Comparison of ENCODE assay signal across 19 cellular contexts in genomic region chr11:35407041-35407440, GRCh38.
DNase-seq lines count a peak whose midpoint lies in the region; TF ChIP-seq lines count a peak whose summit lies in the region.
"Had no signal": no experiment of that assay in that cellular context is flagged by ENCODE, and none has a peak within 500 bp of the region (broad histone marks: within the 10 kb centered on the region; RNA-seq: fewer than 3 reads in every experiment).

No MANE protein-coding gene starts in this region.

- peak; percentile 25 for DNase-seq in DMS 273 (lab: John Stamatoyannopoulos, UW; ENCODE audit: unreplicated experiment)
- DNase-seq in DMS 273 treated with DMSO at 0.1 percent for 48 hours (lab: John Stamatoyannopoulos, UW): no peak
- peak; percentile 44 for DNase-seq in NCI-H82 (lab: John Stamatoyannopoulos, UW)
- no peak for DNase-seq in NCI-H82 treated with DMSO at 0.1 percent for 48 hours (lab: John Stamatoyannopoulos, UW; ENCODE audit: unreplicated experiment)
- DNase-seq in cerebellar cortex (ENCODE audit: low spot score): peak; percentile 59
- no peak for DNase-seq in MM.1S
- DNase-seq in hippocampal formation (lab: John Stamatoyannopoulos, UW): no peak
- DNase-seq: AML-193; Caco-2; Calu3; CD4-positive, alpha-beta T cell; CD8-positive, alpha-beta T cell; DMS79 treated with DMSO at 0.1 percent for 48 hours; GDM1 had no signal

- H3K36me3 ChIP-seq in MM.1S (replicated peaks; ENCODE audit: insufficient read depth, low read length): no peaks in the 10 kb centered on the region
- H3K36me3 ChIP-seq: BLaER1 treated with 17β-estradiol and CSF1 and Interleukin-3, amounts not matched to agents 10 nM and 100 nM had no signal

- TF ChIP-seq CTCF in MM.1S (IDR thresholded peaks at IDR 0.05; ENCODE audit: low read length): no peak

- no peak overlapping the region for H3K27ac ChIP-seq in MM.1S (ENCODE audit: low read length)
- H3K27ac ChIP-seq: 22Rv1; A549; BLaER1 treated with 17β-estradiol and CSF1 and Interleukin-3, amounts not matched to agents 10 nM and 100 nM; C4-2B had no signal

- H3K79me2 ChIP-seq in MM.1S (ENCODE audit: low read length): no peaks in the 10 kb centered on the region

- H3K9ac ChIP-seq in MM.1S (ENCODE audit: low read length): no peak overlapping the region
- H3K9ac ChIP-seq: BLaER1 treated with 17β-estradiol and CSF1 and Interleukin-3, amounts not matched to agents 10 nM and 100 nM had no signal

- H3K27me3 ChIP-seq in MM.1S (replicated peaks; ENCODE audit: insufficient read depth, low read length): no peaks in the 10 kb centered on the region
- H3K27me3 ChIP-seq: BLaER1 treated with 17β-estradiol and CSF1 and Interleukin-3, amounts not matched to agents 10 nM and 100 nM had no signal

- no peak overlapping the region for H2AFZ ChIP-seq in MM.1S (ENCODE audit: low read length)

- H3K4me2 ChIP-seq in MM.1S (ENCODE audit: low read depth, low read length): no peak overlapping the region
- H3K4me2 ChIP-seq: A549; BLaER1 treated with 17β-estradiol and CSF1 and Interleukin-3, amounts not matched to agents 10 nM and 100 nM had no signal

- H3K9me3 ChIP-seq in MM.1S (replicated peaks; ENCODE audit: insufficient read depth, low read length): no peaks in the 10 kb centered on the region
- H3K9me3 ChIP-seq: A549; BLaER1 treated with 17β-estradiol and CSF1 and Interleukin-3, amounts not matched to agents 10 nM and 100 nM; Caco-2 had no signal

- no peaks in the 10 kb centered on the region for H3F3A ChIP-seq in MM.1S (ENCODE audit: insufficient read depth, low read length)

- no peaks in the 10 kb centered on the region for H3K9me2 ChIP-seq in MM.1S (replicated peaks; ENCODE audit: insufficient read depth, low read length)

- no peak overlapping the region for H3K4me3 ChIP-seq in MM.1S (ENCODE audit: low read length)
- H3K4me3 ChIP-seq: A549; BLaER1 treated with 17β-estradiol and CSF1 and Interleukin-3, amounts not matched to agents 10 nM and 100 nM; GM12878 had no signal

- H4K20me1 ChIP-seq in MM.1S (ENCODE audit: insufficient read depth, low read length): no peaks in the 10 kb centered on the region
- H4K20me1 ChIP-seq: BLaER1 treated with 17β-estradiol and CSF1 and Interleukin-3, amounts not matched to agents 10 nM and 100 nM had no signal

- H3K4me1 ChIP-seq in MM.1S (ENCODE audit: low read length): no peaks in the 10 kb centered on the region
- H3K4me1 ChIP-seq: BLaER1 treated with 17β-estradiol and CSF1 and Interleukin-3, amounts not matched to agents 10 nM and 100 nM had no signal

Comparison
In these comparisons a context has a peak if more than half of its experiments do, and no peak if none do; other contexts are left out.
1. DNase-seq: peak in DMS 273 (single experiment), NCI-H82 (single experiment) and cerebellar cortex (single experiment); none in DMS 273 treated with DMSO at 0.1 percent for 48 hours (single experiment), NCI-H82 treated with DMSO at 0.1 percent for 48 hours (single experiment), MM.1S (single experiment) and hippocampal formation (0 of 2).